In genomic region chr9:130917171-130917960, GRCh38 we compare ENCODE assay signal across 1 cellular context.
TF ChIP-seq lines count a peak whose summit lies in the region.

No MANE protein-coding gene starts in this region.

TF ChIP-seq in GM23338, 12 proteins besides CTCF, POLR2A, EP300 and RAD21 (continued from another document):
- TF ChIP-seq ZNF462 (CRISPR knock-in tag; IDR thresholded peaks at IDR 0.05), result no peak
- no peak for TF ChIP-seq REST (IDR thresholded peaks at IDR 0.05; ENCODE audit: unreplicated experiment)
- TF ChIP-seq STAT1 (IDR thresholded peaks at IDR 0.05; ENCODE audit: unreplicated experiment), result no peak
- no peak for TF ChIP-seq EZH2phosphoT487 (IDR thresholded peaks at IDR 0.05; ENCODE audit: unreplicated experiment)
- TF ChIP-seq ETS1 (IDR thresholded peaks at IDR 0.05), result no peak
- TF ChIP-seq ZNF331 (CRISPR knock-in tag; IDR thresholded peaks at IDR 0.05; ENCODE audit: low read depth), result no peak
- TF ChIP-seq JUNB (IDR thresholded peaks at IDR 0.05; ENCODE audit: unreplicated experiment), result no peak
- TF ChIP-seq POLR2AphosphoS5 (IDR thresholded peaks at IDR 0.05; ENCODE audit: low read depth), result no peak
- TF ChIP-seq EZH2 (IDR thresholded peaks at IDR 0.05; ENCODE audit: low read depth, unreplicated experiment), result no peak
- no peak for TF ChIP-seq ZNF114 (CRISPR knock-in tag; IDR thresholded peaks at IDR 0.05)
- no peak for TF ChIP-seq NANOG (IDR thresholded peaks at IDR 0.05; ENCODE audit: borderline replicate concordance)
